ENCODE assay signal across 1 cellular context in genomic region chr11:37500425-37500824, GRCh38.
TF ChIP-seq lines count a peak whose summit lies in the region.

No MANE protein-coding gene starts in this region.

TF ChIP-seq in IMR-90, 13 proteins besides CTCF, POLR2A, EP300 and RAD21:
- TF ChIP-seq MAFK (IDR thresholded peaks at IDR 0.05; ENCODE audit: low read depth, low read length), result peak; percentile 40; the same call in 1 of the 2 replicates
- no peak for TF ChIP-seq CEBPB (IDR thresholded peaks at IDR 0.05; ENCODE audit: low read depth, low read length)
